17 cellular contexts compared by ENCODE assay signal in the genomic region with DNA sequence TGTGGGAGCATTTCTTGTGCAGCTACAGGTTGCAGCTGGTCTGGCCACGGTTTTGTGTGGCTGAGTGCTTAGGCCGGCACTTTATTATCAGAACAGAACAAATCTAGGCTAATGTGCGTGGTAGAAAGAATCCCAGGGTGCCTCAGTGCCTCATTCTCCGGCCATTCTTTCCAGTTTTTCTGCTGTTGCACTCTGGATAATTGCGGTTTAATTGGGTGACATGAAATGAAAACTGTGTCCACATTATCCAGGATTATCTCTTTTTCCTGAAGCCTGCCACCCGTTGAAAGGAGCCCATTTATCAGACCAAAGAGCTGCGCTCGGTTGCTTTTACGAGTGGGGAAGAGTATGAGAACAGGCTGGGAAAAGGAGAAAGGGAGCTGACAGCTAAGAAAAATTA.
DNase-seq lines count a peak whose midpoint lies in the region; ATAC-seq and TF ChIP-seq lines count a peak whose summit lies in the region.
"Had no signal": no experiment of that assay in that cellular context is flagged by ENCODE, and none has a peak within 500 bp of the region (broad histone marks: within the 10 kb centered on the region; RNA-seq: fewer than 3 reads in every experiment).

No MANE protein-coding gene starts in this region.

- no peak overlapping the region for H3K27ac Mint-ChIP-seq in endodermal cell
- no peak overlapping the region for H3K27ac Mint-ChIP-seq in activated CD8-positive, alpha-beta T cell treated with anti-CD3 and anti-CD28 coated beads for 36 hours

- H3K4me3 Mint-ChIP-seq in endodermal cell = no peak overlapping the region
- H3K4me3 Mint-ChIP-seq in activated CD8-positive, alpha-beta T cell treated with anti-CD3 and anti-CD28 coated beads for 36 hours = no peak overlapping the region

- H3K36me3 Mint-ChIP-seq in endodermal cell (ENCODE audit: low read depth) = no peaks in the 10 kb centered on the region
- H3K36me3 Mint-ChIP-seq in activated CD8-positive, alpha-beta T cell treated with anti-CD3 and anti-CD28 coated beads for 36 hours (ENCODE audit: low read depth) = no peaks in the 10 kb centered on the region

- intact Hi-C loops in activated CD8-positive, alpha-beta T cell treated with anti-CD3 and anti-CD28 coated beads for 36 hours (cut with micrococcal nuclease) = no loop called here

- 90 to 91% methylated on average over 9 of the region's 9 CpGs for WGBS in endodermal cell (ENCODE audit: insufficient coverage in 1 of 2, insufficient read length in 1 of 2), 2 experiments

- H3K4me3 ChIP-seq in endodermal cell (ENCODE audit: low read length) = no peak overlapping the region
- H3K4me3 ChIP-seq: BLaER1 treated with 17β-estradiol and CSF1 and Interleukin-3, amounts not matched to agents 10 nM and 100 nM; MG63; SJCRH30 had no signal

- no peaks in the 10 kb centered on the region for H3K9me3 ChIP-seq in endodermal cell (ENCODE audit: control insufficient read depth, low read length)
- H3K9me3 ChIP-seq: MG63, SJCRH30 had no signal

- no peaks in the 10 kb centered on the region for H3K27me3 ChIP-seq in endodermal cell (ENCODE audit: control insufficient read depth, insufficient read depth, low read length, poor library complexity, severe bottlenecking)
- H3K27me3 ChIP-seq: BLaER1 treated with 17β-estradiol and CSF1 and Interleukin-3, amounts not matched to agents 10 nM and 100 nM; MG63; SJCRH30 had no signal

- CTCF ChIA-PET in activated CD8-positive, alpha-beta T cell treated with anti-CD3 and anti-CD28 coated beads for 36 hours (lab: Charles Lee) = interaction anchor here (1.1 kb wide), 1 partner anchor 360 kb away, joined by 3 read pairs; no protein-coding TSS in a partner anchor

- POLR2A ChIA-PET in activated CD8-positive, alpha-beta T cell treated with anti-CD3 and anti-CD28 coated beads for 36 hours (lab: Charles Lee) = no interaction called here

- no peaks in the 10 kb centered on the region for H3K36me3 ChIP-seq in endodermal cell (ENCODE audit: control insufficient read depth, insufficient read depth, low read length)
- H3K36me3 ChIP-seq: BLaER1 treated with 17β-estradiol and CSF1 and Interleukin-3, amounts not matched to agents 10 nM and 100 nM; MG63; SJCRH30 had no signal

- peaks cover 17% of the 10 kb centered on the region for H3K27me3 Mint-ChIP-seq in endodermal cell (ENCODE audit: insufficient read depth)
- H3K27me3 Mint-ChIP-seq in activated CD8-positive, alpha-beta T cell treated with anti-CD3 and anti-CD28 coated beads for 36 hours = peaks cover 3% of the 10 kb centered on the region

- peak overlapping the region; percentile 20 for H3K27ac ChIP-seq in endodermal cell (ENCODE audit: low read depth, low read length)
- H3K27ac ChIP-seq: 22Rv1; BLaER1 treated with 17β-estradiol and CSF1 and Interleukin-3, amounts not matched to agents 10 nM and 100 nM; RWPE1; SJCRH30 had no signal

- H3K9ac ChIP-seq in endodermal cell (ENCODE audit: extremely low read depth, low read length, poor library complexity, severe bottlenecking) = no peak overlapping the region
- H3K9ac ChIP-seq: BLaER1 treated with 17β-estradiol and CSF1 and Interleukin-3, amounts not matched to agents 10 nM and 100 nM had no signal

- peaks cover 27% of the 10 kb centered on the region for H3K4me1 Mint-ChIP-seq in endodermal cell
- H3K4me1 Mint-ChIP-seq in activated CD8-positive, alpha-beta T cell treated with anti-CD3 and anti-CD28 coated beads for 36 hours (ENCODE audit: low read depth) = no peaks in the 10 kb centered on the region

- TF ChIP-seq CTCF in endodermal cell (conservative IDR thresholded peaks at IDR 0.05) = no peak
- TF ChIP-seq CTCF in activated CD8-positive, alpha-beta T cell treated with anti-CD3 and anti-CD28 coated beads for 36 hours (IDR thresholded peaks at IDR 0.05) = no peak

- ATAC-seq in HG02798 (IDR thresholded peaks at IDR 0.05; ENCODE audit: poor library complexity, unreplicated experiment) (no peak), HG03139 (IDR thresholded peaks at IDR 0.05; ENCODE audit: unreplicated experiment) (no peak)
- no peak for ATAC-seq in activated CD8-positive, alpha-beta T cell treated with anti-CD3 and anti-CD28 coated beads for 36 hours

- H3K4me1 ChIP-seq in endodermal cell (ENCODE audit: control insufficient read depth, insufficient read depth, low read length) = peaks cover 7% of the 10 kb centered on the region
- H3K4me1 ChIP-seq: BLaER1 treated with 17β-estradiol and CSF1 and Interleukin-3, amounts not matched to agents 10 nM and 100 nM; SJCRH30 had no signal

- DNase-seq in NCI-H2081 (lab: John Stamatoyannopoulos, UW) = peak; percentile 22 to 59
- DNase-seq in NCI-H2081 treated with DMSO at 0.1 percent for 48 hours (lab: John Stamatoyannopoulos, UW) = no peak
- peak; percentile 30 for DNase-seq in NCI-H774 (lab: John Stamatoyannopoulos, UW)
- DNase-seq in endodermal cell = no peak
- DNase-seq in activated CD8-positive, alpha-beta T cell treated with anti-CD3 and anti-CD28 coated beads for 36 hours = no peak
- no peak for DNase-seq in stimulated activated CD4-positive, alpha-beta T cell treated with anti-CD3 and anti-CD28 coated beads, Interleukin-12 subunit alpha, Interleukin-12 subunit beta, amount 100 ng/mL, for 4 hours
- DNase-seq: MG63, NCI-H1105, NCI-H2029 treated with DMSO at 0.1 percent for 48 hours, NCI-H446 treated with DMSO at 0.1 percent for 48 hours, SJCRH30, SW 1271 had no signal

- H3K9me3 Mint-ChIP-seq in endodermal cell = no peaks in the 10 kb centered on the region
- no peaks in the 10 kb centered on the region for H3K9me3 Mint-ChIP-seq in activated CD8-positive, alpha-beta T cell treated with anti-CD3 and anti-CD28 coated beads for 36 hours

Comparison
In these comparisons a context has a peak if more than half of its experiments do, and no peak if none do; other contexts are left out.
1. DNase-seq: peak in NCI-H2081 (2 of 2) and NCI-H774 (single experiment); none in NCI-H2081 treated with DMSO at 0.1 percent for 48 hours (single experiment), endodermal cell (single experiment), activated CD8-positive, alpha-beta T cell treated with anti-CD3 and anti-CD28 coated beads for 36 hours (single experiment) and stimulated activated CD4-positive, alpha-beta T cell treated with anti-CD3 and anti-CD28 coated beads, Interleukin-12 subunit alpha, Interleukin-12 subunit beta, amount 100 ng/mL, for 4 hours (single experiment).